In the genomic region with DNA sequence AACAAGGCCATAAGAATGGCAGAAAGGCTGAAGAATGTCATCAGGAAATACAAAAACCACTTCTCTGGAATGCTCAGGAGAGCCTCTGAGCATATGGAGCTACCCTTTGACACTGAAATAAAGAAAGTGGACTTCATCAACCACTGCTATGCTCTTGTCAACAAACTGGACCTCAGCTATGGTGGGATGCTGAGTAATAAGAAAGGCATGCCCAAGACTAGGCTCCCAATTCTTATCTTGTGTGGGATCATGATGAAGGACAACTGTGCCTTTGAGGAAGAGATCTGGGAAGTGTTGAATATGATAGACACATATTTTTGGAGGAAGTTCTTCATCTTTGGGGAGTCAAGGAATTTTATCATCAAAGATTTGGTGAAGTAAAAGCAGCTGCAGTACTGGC, we compare ENCODE assay signal across 15 cellular contexts.
A peak's percentile ranks its signal among the peaks of the same experiment; 100 is the strongest.
DNase-seq lines count a peak whose midpoint lies in the region; ATAC-seq and TF ChIP-seq lines count a peak whose summit lies in the region.
"Had no signal": no experiment of that assay in that cellular context is flagged by ENCODE, and none has a peak within 500 bp of the region (broad histone marks: within the 10 kb centered on the region; RNA-seq: fewer than 3 reads in every experiment).

No MANE protein-coding gene starts in this region.

- H3K4me1 ChIP-seq in SK-N-SH (ENCODE audit: control insufficient read depth in 1 of 2, insufficient read depth in 2 of 2, low read depth in 1 of 2, low read length in 1 of 2) (no peaks in the 10 kb centered on the region), mesenchymal stem cell (ENCODE audit: control insufficient read depth, insufficient read depth, low read depth, low read length) (peaks cover 2% of the 10 kb centered on the region)

- TF ChIP-seq EP300 in SK-N-SH (IDR thresholded peaks at IDR 0.05; ENCODE audit: borderline replicate concordance in 1 of 2, low read depth in 1 of 2, low read length in 1 of 2) = no peak

- no peak overlapping the region for H2AK5ac ChIP-seq in mesenchymal stem cell (ENCODE audit: low read length, severe bottlenecking)

- H3K9me3 ChIP-seq in SK-N-SH (no peaks in the 10 kb centered on the region), mesenchymal stem cell (ENCODE audit: control insufficient read depth, low read length) (no peaks in the 10 kb centered on the region)

- ATAC-seq in SK-N-SH treated with all-trans-retinoic acid at 6 μM for 48 hours (no peak), HG02623 (IDR thresholded peaks at IDR 0.05; ENCODE audit: unreplicated experiment) (no peak), GM18868 (IDR thresholded peaks at IDR 0.05; ENCODE audit: unreplicated experiment) (no peak)
- ATAC-seq: Panc1 had no signal

- H3K36me3 ChIP-seq in SK-N-SH (replicated peaks in 1 of 2; ENCODE audit: control insufficient read depth in 1 of 2, insufficient read depth in 2 of 2, low read length in 1 of 2) (no peaks in the 10 kb centered on the region), brain microvascular endothelial cell (replicated peaks) (no peaks in the 10 kb centered on the region), mesenchymal stem cell (ENCODE audit: control insufficient read depth in 1 of 2, insufficient read depth in 2 of 2, low read depth in 1 of 2, low read length in 2 of 2) (no peaks in the 10 kb centered on the region)

- no peaks in the 10 kb centered on the region for H3K9me2 ChIP-seq in SK-N-SH

- H2AFZ ChIP-seq in SK-N-SH (ENCODE audit: low read depth) (no peak overlapping the region), mesenchymal stem cell (ENCODE audit: low read depth, low read length) (no peak overlapping the region)

- no peak overlapping the region for H4K8ac ChIP-seq in mesenchymal stem cell (ENCODE audit: low read length)

- H3K14ac ChIP-seq in mesenchymal stem cell (ENCODE audit: low read length in 2 of 2) = no peak overlapping the region

- no peaks in the 10 kb centered on the region for H3K79me2 ChIP-seq in SK-N-SH (ENCODE audit: insufficient read depth)

- no peak overlapping the region for H4K91ac ChIP-seq in mesenchymal stem cell (ENCODE audit: low read length)

- H3K4ac ChIP-seq in mesenchymal stem cell (ENCODE audit: low read depth in 1 of 2, low read length in 2 of 2) = no peak overlapping the region

- no peaks in the 10 kb centered on the region for H4K20me1 ChIP-seq in SK-N-SH (ENCODE audit: insufficient read depth)

- no peak overlapping the region for H2BK5ac ChIP-seq in mesenchymal stem cell (ENCODE audit: low read depth, low read length, poor library complexity, severe bottlenecking)

- no peak overlapping the region for H2BK12ac ChIP-seq in mesenchymal stem cell (ENCODE audit: low read length in 2 of 2)

- no peaks in the 10 kb centered on the region for H3F3A ChIP-seq in SK-N-SH (replicated peaks; ENCODE audit: insufficient read depth)

- no peak overlapping the region for H2BK120ac ChIP-seq in mesenchymal stem cell (ENCODE audit: low read depth, low read length)

- no peak overlapping the region for H3K23ac ChIP-seq in mesenchymal stem cell (ENCODE audit: low read length in 2 of 2)

- no peak overlapping the region for H3K18ac ChIP-seq in mesenchymal stem cell (ENCODE audit: low read depth in 1 of 2, low read length in 2 of 2)

- CTCF ChIA-PET in SK-N-SH (lab: Yijun Ruan, JAX) = no interaction called here

- TF ChIP-seq CTCF in SK-N-SH (IDR thresholded peaks at IDR 0.05) = no peak
- no peak for TF ChIP-seq CTCF in brain microvascular endothelial cell (IDR thresholded peaks at IDR 0.05; ENCODE audit: low read depth, low read length, missing control alignments)

- no peak for TF ChIP-seq RAD21 in SK-N-SH (IDR thresholded peaks at IDR 0.05; ENCODE audit: low read length)

- no peak overlapping the region for H2BK15ac ChIP-seq in mesenchymal stem cell (ENCODE audit: low read depth, poor library complexity, severe bottlenecking)

- DNase-seq in SK-N-SH (no peak), brain microvascular endothelial cell (peak; percentile 26), mesenchymal stem cell (peak; percentile 74), epidermal melanocyte (ENCODE audit: insufficient read length, low spot score) (no peak)
- DNase-seq in stimulated activated CD4-positive, alpha-beta T cell treated with anti-CD3 and anti-CD28 coated beads, Interleukin-4, amount 100 ng/mL, for 24 hours = no peak
- DNase-seq: C1 segment of cervical spinal cord, NCI-H1417 treated with DMSO at 0.1 percent for 48 hours, NCI-H2029 treated with DMSO at 0.1 percent for 48 hours, NCI-H510A, Right ventricle myocardium superior had no signal

- no peak overlapping the region for H3K4me2 ChIP-seq in SK-N-SH
- no peak overlapping the region for H3K4me2 ChIP-seq in mesenchymal stem cell (ENCODE audit: low read length, poor library complexity, severe bottlenecking)

- in situ Hi-C loops in brain microvascular endothelial cell (cut with HindIII; ENCODE audit: low pct_ligation_motif_present, low sequenced_read_pairs) = no loop called here

- H3K27me3 ChIP-seq in SK-N-SH (ENCODE audit: insufficient read depth) (no peaks in the 10 kb centered on the region), brain microvascular endothelial cell (replicated peaks) (no peaks in the 10 kb centered on the region), mesenchymal stem cell (ENCODE audit: control insufficient read depth in 1 of 2, insufficient read depth in 1 of 2, low read length in 2 of 2) (no peaks in the 10 kb centered on the region)

- no peak overlapping the region for H3K9ac ChIP-seq in SK-N-SH
- H3K9ac ChIP-seq in mesenchymal stem cell (ENCODE audit: low read length) = no peak overlapping the region

- H3K4me3 ChIP-seq in SK-N-SH (ENCODE audit: low read depth in 2 of 2, low read length in 1 of 2) = no peak overlapping the region
- H3K4me3 ChIP-seq in brain microvascular endothelial cell (ENCODE audit: low read depth, low read length) = no peak overlapping the region
- no peak overlapping the region for H3K4me3 ChIP-seq in mesenchymal stem cell (ENCODE audit: insufficient read depth in 1 of 2, low read depth in 1 of 2, low read length in 2 of 2)

- POLR2A ChIA-PET in SK-N-SH (lab: Yijun Ruan, JAX) = no interaction called here

- H3K79me1 ChIP-seq in mesenchymal stem cell (replicated peaks; ENCODE audit: low read length, poor library complexity, severe bottlenecking) = no peaks in the 10 kb centered on the region

- H3K27ac ChIP-seq in SK-N-SH (ENCODE audit: low read depth in 2 of 2, low read length in 1 of 2) = no peak overlapping the region
- H3K27ac ChIP-seq in brain microvascular endothelial cell = no peak overlapping the region
- H3K27ac ChIP-seq in mesenchymal stem cell (ENCODE audit: low read length, poor library complexity, severe bottlenecking) = no peak overlapping the region
- H3K27ac ChIP-seq: 22Rv1 had no signal

TF ChIP-seq in SK-N-SH, 30 proteins besides CTCF, POLR2A, EP300 and RAD21:
- TF ChIP-seq GATA2 (CRISPR knock-in tag; IDR thresholded peaks at IDR 0.05) (no peak), TCF12 (IDR thresholded peaks at IDR 0.05) (peak; percentile 29)

TF ChIP-seq in SK-N-SH treated with all-trans-retinoic acid at 6 μM for 48 hours, 23 proteins besides CTCF, POLR2A, EP300 and RAD21 (continues in another document):
- no peak for TF ChIP-seq TOX (CRISPR knock-in tag; IDR thresholded peaks at IDR 0.05; ENCODE audit: borderline replicate concordance)
- TF ChIP-seq TCF4 (CRISPR knock-in tag; IDR thresholded peaks at IDR 0.05; ENCODE audit: borderline replicate concordance) = no peak
- no peak for TF ChIP-seq ZNF8 (CRISPR knock-in tag; IDR thresholded peaks at IDR 0.05)
- no peak for TF ChIP-seq ZC3H10 (CRISPR knock-in tag; IDR thresholded peaks at IDR 0.05)
- TF ChIP-seq ESRRG (CRISPR knock-in tag; IDR thresholded peaks at IDR 0.05) = no peak
- no peak for TF ChIP-seq ZFP30 (CRISPR knock-in tag; IDR thresholded peaks at IDR 0.05)
- no peak for TF ChIP-seq CREB5 (CRISPR knock-in tag; IDR thresholded peaks at IDR 0.05; ENCODE audit: low read depth)
- no peak for TF ChIP-seq ZNF70 (CRISPR knock-in tag; IDR thresholded peaks at IDR 0.05)
- no peak for TF ChIP-seq ZNF565 (CRISPR knock-in tag; conservative IDR thresholded peaks at IDR 0.05; ENCODE audit: low read depth)
- TF ChIP-seq, protein P1, sequence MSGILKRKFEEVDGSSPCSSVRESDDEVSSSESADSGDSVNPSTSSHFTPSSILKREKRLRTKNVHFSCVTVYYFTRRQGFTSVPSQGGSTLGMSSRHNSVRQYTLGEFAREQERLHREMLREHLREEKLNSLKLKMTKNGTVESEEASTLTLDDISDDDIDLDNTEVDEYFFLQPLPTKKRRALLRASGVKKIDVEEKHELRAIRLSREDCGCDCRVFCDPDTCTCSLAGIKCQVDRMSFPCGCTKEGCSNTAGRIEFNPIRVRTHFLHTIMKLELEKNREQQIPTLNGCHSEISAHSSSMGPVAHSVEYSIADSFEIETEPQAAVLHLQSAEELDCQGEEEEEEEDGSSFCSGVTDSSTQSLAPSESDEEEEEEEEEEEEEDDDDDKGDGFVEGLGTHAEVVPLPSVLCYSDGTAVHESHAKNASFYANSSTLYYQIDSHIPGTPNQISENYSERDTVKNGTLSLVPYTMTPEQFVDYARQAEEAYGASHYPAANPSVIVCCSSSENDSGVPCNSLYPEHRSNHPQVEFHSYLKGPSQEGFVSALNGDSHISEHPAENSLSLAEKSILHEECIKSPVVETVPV (CRISPR knock-in tag; IDR thresholded peaks at IDR 0.05) = no peak
- no peak for TF ChIP-seq BACH2 (CRISPR knock-in tag; IDR thresholded peaks at IDR 0.05; ENCODE audit: borderline replicate concordance)

Comparison
In these comparisons a context has a peak if more than half of its experiments do, and no peak if none do; other contexts are left out.
1. DNase-seq: peak in brain microvascular endothelial cell (single experiment) and mesenchymal stem cell (single experiment); none in SK-N-SH (single experiment), stimulated activated CD4-positive, alpha-beta T cell treated with anti-CD3 and anti-CD28 coated beads, Interleukin-4, amount 100 ng/mL, for 24 hours (single experiment) and epidermal melanocyte (single experiment).